ENCODE assay signal across 6 cellular contexts in the genomic region with DNA sequence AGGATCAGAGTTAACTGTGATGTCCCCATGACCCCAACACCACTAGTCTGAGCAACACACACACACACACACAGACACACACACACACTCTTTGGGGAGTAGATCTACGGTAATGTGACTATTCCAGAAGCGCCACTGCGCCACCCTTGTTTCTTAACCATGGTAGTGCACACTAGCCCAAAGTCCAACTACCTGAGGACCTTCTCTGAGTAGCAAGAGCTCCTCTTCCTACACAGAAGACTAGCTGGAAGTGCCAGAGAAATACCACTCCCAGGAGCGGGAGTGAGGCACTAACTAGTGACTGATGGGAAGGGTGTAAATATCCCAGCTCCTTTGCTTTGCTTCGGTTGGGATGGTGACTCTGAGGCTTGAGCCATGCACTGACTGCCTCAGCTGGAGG.
"Had no signal": no experiment of that assay in that cellular context is flagged by ENCODE, and none has a peak within 500 bp of the region (broad histone marks: within the 10 kb centered on the region; RNA-seq: fewer than 3 reads in every experiment).

No MANE protein-coding gene starts in this region.

- H3K27me3 Mint-ChIP-seq: IgD-negative memory B cell had no signal

- H3K4me3 ChIP-seq: GM23338 had no signal

- H3K27ac ChIP-seq: HL-60 had no signal

- DNase-seq: H9, HCEC 1CT had no signal

- H3K4me1 Mint-ChIP-seq: GM23338, H9 had no signal

- H3K27ac Mint-ChIP-seq: GM23338, H9, IgD-negative memory B cell had no signal

- H3K9me3 Mint-ChIP-seq: GM23338, H9, IgD-negative memory B cell had no signal

- ATAC-seq: GM23338, HepG2 had no signal

- H3K4me3 Mint-ChIP-seq: GM23338, H9, IgD-negative memory B cell had no signal
